ENCODE assay signal across 31 cellular contexts in genomic region chr2:180709392-180710145, GRCh38.
"Had no signal": no experiment of that assay in that cellular context is flagged by ENCODE, and none has a peak within 500 bp of the region (broad histone marks: within the 10 kb centered on the region; RNA-seq: fewer than 3 reads in every experiment).

No MANE protein-coding gene starts in this region.

- H3K4me3 ChIP-seq: adrenal gland, breast epithelium, coronary artery, dorsolateral prefrontal cortex, esophagus squamous epithelium had no signal

- ATAC-seq: activated CD8-positive, alpha-beta T cell treated with anti-CD3 and anti-CD28 coated beads for 36 hours; activated T-cell treated with anti-CD3 and anti-CD28 coated beads, Interleukin-2, amount 50 U/mL, for 4 hours; activated T-helper 17 cell treated with anti-CD3 and anti-CD28 coated beads, Interleukin-2, amount 50 U/mL, for 72 hours; effector memory CD8-positive, alpha-beta T cell; WTC11 had no signal

- H3K4me1 Mint-ChIP-seq: activated CD4-positive, alpha-beta T cell treated with anti-CD3 and anti-CD28 coated beads, Interleukin-2, amount 10 ng/mL, durations not matched to agents 7 days and 5 days; activated T-helper 17 cell treated with anti-CD3 and anti-CD28 coated beads, Interleukin-2, amount 50 U/mL, for 72 hours; central memory CD8-positive, alpha-beta T cell had no signal

- H3K27me3 ChIP-seq: adrenal gland, breast epithelium, dorsolateral prefrontal cortex, esophagus squamous epithelium had no signal

- H3K9me3 ChIP-seq: adrenal gland, breast epithelium, esophagus squamous epithelium had no signal

- H3K36me3 ChIP-seq: adrenal gland, breast epithelium, esophagus squamous epithelium had no signal

- DNase-seq: activated CD4-positive, alpha-beta T cell treated with anti-CD3 and anti-CD28 coated beads for 1 hour; activated CD4-positive, alpha-beta T cell treated with anti-CD3 and anti-CD28 coated beads for 4 hours; activated CD4-positive, alpha-beta T cell treated with anti-CD3 and anti-CD28 coated beads, Interleukin-2, amount 10 ng/mL, durations not matched to agents 7 days and 5 days; activated CD4-positive, alpha-beta T cell treated with anti-CD3 and anti-CD28 coated beads, Interleukin-2, amount 50 U/mL, for 48 hours; activated CD8-positive, alpha-beta memory T cell treated with anti-CD3 and anti-CD28 coated beads for 24 hours; activated CD8-positive, alpha-beta T cell treated with anti-CD3 and anti-CD28 coated beads for 36 hours; activated effector memory CD4-positive, alpha-beta T cell treated with Interleukin-2 at 50 U/mL for 16 hours; activated gamma-delta T cell treated with Interleukin-2 at 50 U/mL for 16 hours; activated naive CD4-positive, alpha-beta T cell treated with anti-CD3 and anti-CD28 coated beads, Interleukin-2, amount 50 U/mL, for 16 hours; activated naive CD4-positive, alpha-beta T cell treated with Interleukin-2 at 50 U/mL for 16 hours; activated T-cell treated with anti-CD3 and anti-CD28 coated beads, Interleukin-2, amount 50 U/mL, for 4 hours; adrenal gland; amygdala; aorta; dorsolateral prefrontal cortex; effector CD4-positive, alpha-beta T cell; effector memory CD8-positive, alpha-beta T cell; esophagus squamous epithelium; head of caudate nucleus; hippocampal formation; T-helper 2 cell had no signal

- H3K4me1 ChIP-seq: adrenal gland, breast epithelium had no signal

- H3K36me3 Mint-ChIP-seq: activated naive CD8-positive, alpha-beta T cell; brain had no signal

- H3K4me3 Mint-ChIP-seq: activated CD4-positive, alpha-beta T cell treated with anti-CD3 and anti-CD28 coated beads, Interleukin-2, amount 10 ng/mL, durations not matched to agents 7 days and 5 days; activated CD8-positive, alpha-beta T cell treated with anti-CD3 and anti-CD28 coated beads for 36 hours; activated naive CD8-positive, alpha-beta T cell; activated T-cell treated with anti-CD3 and anti-CD28 coated beads, Interleukin-2, amount 50 U/mL, for 4 hours; activated T-helper 17 cell treated with anti-CD3 and anti-CD28 coated beads, Interleukin-2, amount 50 U/mL, for 72 hours; brain; central memory CD8-positive, alpha-beta T cell; dendritic cell treated with granulocyte-macrophage colony-stimulating factor and Interleukin-4, amounts not matched to agents 40 ng/mL and 50 ng/mL, for 4 days; effector memory CD8-positive, alpha-beta T cell; WTC11 had no signal

- H3K27ac ChIP-seq: adrenal gland, breast epithelium, coronary artery, dorsolateral prefrontal cortex, epithelial cell of prostate, esophagus squamous epithelium, VCaP had no signal

- H3K9me3 Mint-ChIP-seq: activated CD8-positive, alpha-beta T cell treated with anti-CD3 and anti-CD28 coated beads for 36 hours; activated T-cell treated with anti-CD3 and anti-CD28 coated beads, Interleukin-2, amount 50 U/mL, for 4 hours; activated T-helper 17 cell treated with anti-CD3 and anti-CD28 coated beads, Interleukin-2, amount 50 U/mL, for 72 hours; central memory CD8-positive, alpha-beta T cell; effector memory CD8-positive, alpha-beta T cell had no signal

- H3K27ac Mint-ChIP-seq: activated CD4-positive, alpha-beta T cell treated with anti-CD3 and anti-CD28 coated beads, Interleukin-2, amount 10 ng/mL, durations not matched to agents 7 days and 5 days; activated CD8-positive, alpha-beta T cell treated with anti-CD3 and anti-CD28 coated beads for 36 hours; activated naive CD8-positive, alpha-beta T cell; activated T-helper 17 cell treated with anti-CD3 and anti-CD28 coated beads, Interleukin-2, amount 50 U/mL, for 72 hours; brain; dendritic cell treated with granulocyte-macrophage colony-stimulating factor and Interleukin-4, amounts not matched to agents 40 ng/mL and 50 ng/mL, for 4 days; effector memory CD8-positive, alpha-beta T cell; WTC11 had no signal
